20 cellular contexts compared by ENCODE assay signal in the genomic region with DNA sequence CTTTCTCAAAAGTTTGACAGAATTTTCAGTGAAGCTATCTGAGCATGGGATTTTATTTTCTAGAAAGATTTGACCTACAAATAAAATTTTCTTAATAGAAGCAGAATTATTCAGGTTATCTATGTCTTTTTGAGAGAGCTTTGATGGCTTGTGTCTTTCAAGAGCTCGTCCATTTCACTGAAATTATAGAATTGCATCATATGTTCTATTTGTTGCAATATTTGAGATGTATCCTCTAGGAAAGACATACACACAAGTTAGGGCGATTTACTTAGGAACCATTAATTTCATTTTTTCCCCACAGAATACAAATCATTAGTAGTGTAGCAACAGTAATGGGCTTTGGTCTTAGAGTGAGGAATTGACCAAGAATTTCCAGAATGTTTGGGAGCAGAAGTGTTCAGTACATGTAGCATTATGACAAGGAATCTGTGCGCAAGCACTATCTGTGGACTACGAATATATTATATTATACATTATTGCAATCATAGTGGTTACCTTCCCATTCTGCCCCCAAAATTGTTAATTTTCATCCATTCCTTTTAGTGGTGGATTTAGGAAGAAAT. TPM values are rescaled to one million over a fixed set of nuclear protein-coding genes. Genes with fewer than 3 reads are reported as not detected.
"Had no signal": no experiment of that assay in that cellular context is flagged by ENCODE, and none has a peak within 500 bp of the region (broad histone marks: within the 10 kb centered on the region; RNA-seq: fewer than 3 reads in every experiment).

No MANE protein-coding gene starts in this region.

- ATAC-seq: activated CD4-positive, CD25-positive, alpha-beta regulatory T cell treated with anti-CD3 and anti-CD28 coated beads, Interleukin-2, amount 50 U/mL, for 24 hours; activated naive CD8-positive, alpha-beta T cell treated with anti-CD3 and anti-CD28 coated beads, Interleukin-2, amount 50 U/mL, for 24 hours; activated T-cell treated with anti-CD3 and anti-CD28 coated beads, Interleukin-2, amount 50 U/mL, for 4 hours; left lung had no signal

- DNase-seq: activated CD4-positive, alpha-beta T cell treated with anti-CD3 and anti-CD28 coated beads, Interleukin-2, amount 10 ng/mL, durations not matched to agents 7 days and 5 days; activated CD8-positive, alpha-beta memory T cell treated with anti-CD3 and anti-CD28 coated beads, Interleukin-2, amount 50 U/mL, for 4 hours; activated effector memory CD4-positive, alpha-beta T cell treated with Interleukin-2 at 50 U/mL for 16 hours; activated naive CD4-positive, alpha-beta T cell treated with anti-CD3 and anti-CD28 coated beads, Interleukin-2, amount 10 ng/mL, durations not matched to agents 7 days and 5 days; activated naive CD8-positive, alpha-beta T cell treated with anti-CD3 and anti-CD28 coated beads, Interleukin-2, amount 50 U/mL, for 24 hours; activated T-cell treated with anti-CD3 and anti-CD28 coated beads, Interleukin-2, amount 50 U/mL, for 4 hours; dermis blood vessel endothelial cell; effector memory CD4-positive, alpha-beta T cell; hypothalamus; left lung; midbrain; stimulated activated CD4-positive, alpha-beta T cell treated with anti-CD3 and anti-CD28 coated beads, Interleukin-2, amount 100 ng/mL, for 24 hours; stimulated activated naive CD4-positive, alpha-beta T cell treated with Interleukin-2 at 50 U/mL for 16 hours; substantia nigra; tibial artery had no signal

- H3K4me3 ChIP-seq: ascending aorta, cardiac muscle cell, left lung, tibial artery had no signal

- H3K36me3 ChIP-seq: ascending aorta, cardiac muscle cell, left lung, tibial artery had no signal

- FAIRE-seq: frontal cortex had no signal

- H3K27ac ChIP-seq: ascending aorta, cardiac muscle cell, left lung, tibial artery had no signal

- H3K27me3 ChIP-seq: ascending aorta, cardiac muscle cell, left lung, tibial artery had no signal

- H3K9me3 ChIP-seq: left lung, tibial artery had no signal

- H3K4me1 ChIP-seq: left lung had no signal

RNA-seq across cellular contexts. Expression of gene COL17A1, which starts 12.8 kb away (rescaled TPM):
- total RNA-seq: activated CD4-positive, alpha-beta T cell treated with anti-CD3 and anti-CD28 coated beads, Interleukin-2, amount 10 ng/mL, durations not matched to agents 7 days and 5 days; cardiac muscle cell; chondrocyte had no signal
